Comparison of ENCODE assay signal across 10 cellular contexts in genomic region chr1:23585321-23586022, GRCh38. TPM values are rescaled to one million over a fixed set of nuclear protein-coding genes. Genes with fewer than 3 reads are reported as not detected.
A peak's percentile ranks its signal among the peaks of the same experiment; 100 is the strongest.
DNase-seq lines count a peak whose midpoint lies in the region; ATAC-seq and TF ChIP-seq lines count a peak whose summit lies in the region.
"Had no signal": no experiment of that assay in that cellular context is flagged by ENCODE, and none has a peak within 500 bp of the region (broad histone marks: within the 10 kb centered on the region; RNA-seq: fewer than 3 reads in every experiment).

No MANE protein-coding gene starts in this region.

- H3K27me3 ChIP-seq in A673 (replicated peaks; ENCODE audit: insufficient read depth, low read depth, low read length, poor library complexity): no peaks in the 10 kb centered on the region
- H3K27me3 ChIP-seq in mesenchymal stem cell (ENCODE audit: control insufficient read depth in 1 of 2, insufficient read depth in 1 of 2, low read length in 2 of 2): no peaks in the 10 kb centered on the region

- ATAC-seq in T-helper 17 cell (no peak), HG03159 (IDR thresholded peaks at IDR 0.05; ENCODE audit: unreplicated experiment) (no peak)

- no peak overlapping the region for H3K23ac ChIP-seq in mesenchymal stem cell (ENCODE audit: low read length in 2 of 2)

- no peak overlapping the region for H3K4me3 Mint-ChIP-seq in T-helper 17 cell
- H3K4me3 Mint-ChIP-seq: CD4-positive, alpha-beta T cell had no signal

- H3K18ac ChIP-seq in mesenchymal stem cell (ENCODE audit: low read depth in 1 of 2, low read length in 2 of 2): peak overlapping the region; percentile 94 to 100

- peak overlapping the region; percentile 99 to 100 for H2BK12ac ChIP-seq in mesenchymal stem cell (ENCODE audit: low read length in 2 of 2)

- H3K4me3 ChIP-seq in A673 (ENCODE audit: low read depth, low read length, poor library complexity, severe bottlenecking) (no peak overlapping the region), astrocyte of the cerebellum (ENCODE audit: low read depth, low read length) (no peak overlapping the region), mesenchymal stem cell (ENCODE audit: insufficient read depth in 1 of 2, low read depth in 1 of 2, low read length in 2 of 2) (no peak overlapping the region)

- TF ChIP-seq CTCF in A673 (conservative IDR thresholded peaks at IDR 0.05; ENCODE audit: low read depth, low read length) (no peak), astrocyte of the cerebellum (IDR thresholded peaks at IDR 0.05; ENCODE audit: low read depth, low read length, missing control alignments) (no peak)

- no peak overlapping the region for H3K4me2 ChIP-seq in mesenchymal stem cell (ENCODE audit: low read length, poor library complexity, severe bottlenecking)

- no peak overlapping the region for H2AFZ ChIP-seq in mesenchymal stem cell (ENCODE audit: low read depth, low read length)

- no peaks in the 10 kb centered on the region for H3K79me1 ChIP-seq in mesenchymal stem cell (replicated peaks; ENCODE audit: low read length, poor library complexity, severe bottlenecking)

- H2AK5ac ChIP-seq in mesenchymal stem cell (ENCODE audit: low read length, severe bottlenecking): peak overlapping the region; percentile 67

- peak overlapping the region; percentile 45 for H2BK15ac ChIP-seq in mesenchymal stem cell (ENCODE audit: low read depth, poor library complexity, severe bottlenecking)

- H3K4me1 ChIP-seq in A673 (ENCODE audit: insufficient read depth, low read length, poor library complexity, severe bottlenecking) (no peaks in the 10 kb centered on the region), mesenchymal stem cell (ENCODE audit: control insufficient read depth, insufficient read depth, low read depth, low read length) (peaks cover 11% of the 10 kb centered on the region)

- H3K9me3 ChIP-seq in A673 (ENCODE audit: low read depth, low read length, poor library complexity, severe bottlenecking) (no peaks in the 10 kb centered on the region), mesenchymal stem cell (ENCODE audit: control insufficient read depth, low read length) (no peaks in the 10 kb centered on the region), T-helper 17 cell (ENCODE audit: control insufficient read depth, low read length, poor library complexity, severe bottlenecking) (no peaks in the 10 kb centered on the region)

- intact Hi-C loops in A673 (cut with micrococcal nuclease; ENCODE audit: unreplicated experiment): no loop called here

- no TSS peak for BruUV-seq in A673 (replicated peaks; lab: Mats Ljungman, UMichigan)

- CTCF ChIA-PET in A673 (lab: Charles Lee): no interaction called here

- H3K27ac ChIP-seq in A673 (ENCODE audit: low read depth, low read length, poor library complexity, severe bottlenecking): no peak overlapping the region
- no peak overlapping the region for H3K27ac ChIP-seq in mesenchymal stem cell (ENCODE audit: low read length, poor library complexity, severe bottlenecking)

- H3K4me1 Mint-ChIP-seq in T-helper 17 cell: peaks cover 6% of the 10 kb centered on the region

- peak overlapping the region; percentile 74 for H2BK120ac ChIP-seq in mesenchymal stem cell (ENCODE audit: low read depth, low read length)

- in situ Hi-C loops in astrocyte of the cerebellum (cut with HindIII; ENCODE audit: low sequenced_read_pairs): no loop called here

- no peaks in the 10 kb centered on the region for H3K36me3 ChIP-seq in A673 (ENCODE audit: insufficient read depth, low read length, poor library complexity, severe bottlenecking)
- no peaks in the 10 kb centered on the region for H3K36me3 ChIP-seq in mesenchymal stem cell (ENCODE audit: control insufficient read depth in 1 of 2, insufficient read depth in 2 of 2, low read depth in 1 of 2, low read length in 2 of 2)

- H4K8ac ChIP-seq in mesenchymal stem cell (ENCODE audit: low read length): peak overlapping the region; percentile 90

- H2BK5ac ChIP-seq in mesenchymal stem cell (ENCODE audit: low read depth, low read length, poor library complexity, severe bottlenecking): no peak overlapping the region

- POLR2A ChIA-PET in A673 (lab: Charles Lee; ENCODE audit: low non-redundant PET): interaction anchor here (0.7 kb wide), 1 partner anchor 60 kb away, joined by 3 read pairs; no protein-coding TSS in a partner anchor

- peak overlapping the region; percentile 94 for H4K91ac ChIP-seq in mesenchymal stem cell (ENCODE audit: low read length)

- 32% methylated on average over 9 of the region's 10 CpGs for WGBS in mesenchymal stem cell

- H3K4ac ChIP-seq in mesenchymal stem cell (ENCODE audit: low read depth in 1 of 2, low read length in 2 of 2): peak overlapping the region; percentile 88 to 96

- no peaks in the 10 kb centered on the region for H3K27me3 Mint-ChIP-seq in T-helper 17 cell
- H3K27me3 Mint-ChIP-seq: CD4-positive, alpha-beta T cell had no signal

- peak; percentile 82 for DNase-seq in A673 (ENCODE audit: low spot score)
- peak; percentile 98 for DNase-seq in HS-5 (ENCODE audit: low read depth)
- DNase-seq in astrocyte of the cerebellum (ENCODE audit: low read depth): peak; percentile 78
- peak; percentile 99 for DNase-seq in mesenchymal stem cell
- DNase-seq in T-helper 17 cell: no peak
- DNase-seq in hippocampal formation (lab: John Stamatoyannopoulos, UW): no peak
- DNase-seq in effector CD8-positive, alpha-beta T cell (lab: John Stamatoyannopoulos, UW): no peak
- DNase-seq: CD4-positive, alpha-beta T cell; NCI-H774 had no signal

- peak overlapping the region; percentile 67 for H3K9ac ChIP-seq in mesenchymal stem cell (ENCODE audit: low read length)

- no peak overlapping the region for H3K14ac ChIP-seq in mesenchymal stem cell (ENCODE audit: low read length in 2 of 2)

- H3K27ac Mint-ChIP-seq in T-helper 17 cell: no peak overlapping the region
- H3K27ac Mint-ChIP-seq: CD4-positive, alpha-beta T cell had no signal

- no peaks in the 10 kb centered on the region for H3K36me3 Mint-ChIP-seq in T-helper 17 cell (ENCODE audit: low read depth)

RNA-seq across cellular contexts. Expression of gene ID3, which starts 26.2 kb away (rescaled TPM):
- 102 and 140 TPM in 2 replicates for total RNA-seq in A673 (2021)
- polyA plus RNA-seq in mesenchymal stem cell (2013, experiment 1 of 2): 497 TPM
- polyA plus RNA-seq in mesenchymal stem cell (2013, experiment 2 of 2): 504 TPM
- 10 to 100 TPM in 1 of 2 donors, 1 to 10 TPM in 1; 8.6 to 10.7 TPM for total RNA-seq in T-helper 17 cell

RNA-seq across cellular contexts. Expression of gene E2F2, which starts 54.4 kb away (rescaled TPM):
- total RNA-seq in A673 (2021): 45.0 and 46.1 TPM in 2 replicates
- polyA plus RNA-seq in mesenchymal stem cell (2013, experiment 1 of 2): 0.59 TPM
- polyA plus RNA-seq in mesenchymal stem cell (2013, experiment 2 of 2): 0.44 TPM
- total RNA-seq in T-helper 17 cell: 1 to 10 TPM; 5.4 TPM

Comparison
In these comparisons a context has a peak if more than half of its experiments do, and no peak if none do; other contexts are left out.
1. DNase-seq: peak in A673 (single experiment), HS-5 (single experiment), astrocyte of the cerebellum (single experiment) and mesenchymal stem cell (single experiment); none in T-helper 17 cell (0 of 3), hippocampal formation (0 of 2) and effector CD8-positive, alpha-beta T cell (single experiment).